ENCODE assay signal across 27 cellular contexts in the genomic region with DNA sequence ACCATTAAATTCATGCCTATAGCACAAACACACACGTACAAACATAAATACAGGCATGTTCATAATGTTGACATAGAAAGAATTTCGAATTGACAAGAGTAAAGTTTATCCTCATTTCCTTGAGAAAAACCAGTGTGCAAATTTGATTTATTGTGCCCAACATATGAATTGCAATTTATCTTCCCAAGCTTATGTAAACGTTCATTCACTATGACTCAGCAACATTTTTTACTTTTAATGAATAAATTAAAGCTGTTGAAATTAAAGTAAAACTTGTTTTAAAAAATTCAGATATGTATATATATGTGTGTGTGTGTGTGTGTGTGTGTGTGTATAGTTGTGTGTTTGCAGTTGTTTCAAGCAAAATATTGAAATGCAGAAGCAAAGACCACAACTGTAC.
"Had no signal": no experiment of that assay in that cellular context is flagged by ENCODE, and none has a peak within 500 bp of the region (broad histone marks: within the 10 kb centered on the region; RNA-seq: fewer than 3 reads in every experiment).

No MANE protein-coding gene starts in this region.

- H3K4me1 ChIP-seq: breast epithelium, spleen, testis, transverse colon had no signal

- ATAC-seq: activated CD4-positive, CD25-positive, alpha-beta regulatory T cell treated with anti-CD3 and anti-CD28 coated beads, Interleukin-2, amount 50 U/mL, for 24 hours; left colon; right cardiac atrium; stimulated activated naive CD8-positive, alpha-beta T cell treated with anti-CD3 and anti-CD28 coated beads, Interleukin-15, Interleukin-2, amounts not matched to agents 100 U/mL and 50 U/mL, for 24 hours had no signal

- FAIRE-seq: endothelial cell of umbilical vein, kidney had no signal

- H3K9me3 ChIP-seq: breast epithelium, testis, transverse colon had no signal

- H3K36me3 ChIP-seq: breast epithelium, spleen, transverse colon, WERI-Rb-1 had no signal

- H3K4me3 ChIP-seq: breast epithelium, spleen, testis, transverse colon had no signal

- H3K27ac ChIP-seq: breast epithelium, spleen, testis, transverse colon, WERI-Rb-1 had no signal

- H3K27me3 ChIP-seq: breast epithelium, spleen, testis, transverse colon had no signal

- DNase-seq: activated CD4-positive, alpha-beta memory T cell treated with anti-CD3 and anti-CD28 coated beads for 36 hours; activated CD4-positive, alpha-beta T cell treated with anti-CD3 and anti-CD28 coated beads for 48 hours; activated CD8-positive, alpha-beta memory T cell treated with anti-CD3 and anti-CD28 coated beads, Interleukin-2, amount 50 U/mL, for 4 hours; activated gamma-delta T cell; activated naive CD4-positive, alpha-beta T cell treated with anti-CD3 and anti-CD28 coated beads, Interleukin-2, amount 10 ng/mL, durations not matched to agents 7 days and 5 days; activated naive CD8-positive, alpha-beta T cell treated with anti-CD3 and anti-CD28 coated beads, Interleukin-2, amount 10 ng/mL, durations not matched to agents 7 days and 5 days; activated T-cell treated with anti-CD3 and anti-CD28 coated beads, Interleukin-2, amount 50 U/mL, for 24 hours; amygdala; central memory CD4-positive, alpha-beta T cell; foreskin fibroblast; head of caudate nucleus; hypothalamus; immature natural killer cell; kidney; left colon; mammary epithelial cell; posterior cingulate gyrus; right cardiac atrium; spleen; stimulated activated CD4-positive, alpha-beta T cell treated with anti-CD3 and anti-CD28 coated beads, Interleukin-2, amount 100 ng/mL, for 48 hours; stimulated activated naive CD8-positive, alpha-beta T cell treated with anti-CD3 and anti-CD28 coated beads, Interleukin-15, Interleukin-2, amounts not matched to agents 100 U/mL and 50 U/mL, for 24 hours; testis; transverse colon; WERI-Rb-1 had no signal
